Comparison of ENCODE assay signal across 8 cellular contexts in the genomic region with DNA sequence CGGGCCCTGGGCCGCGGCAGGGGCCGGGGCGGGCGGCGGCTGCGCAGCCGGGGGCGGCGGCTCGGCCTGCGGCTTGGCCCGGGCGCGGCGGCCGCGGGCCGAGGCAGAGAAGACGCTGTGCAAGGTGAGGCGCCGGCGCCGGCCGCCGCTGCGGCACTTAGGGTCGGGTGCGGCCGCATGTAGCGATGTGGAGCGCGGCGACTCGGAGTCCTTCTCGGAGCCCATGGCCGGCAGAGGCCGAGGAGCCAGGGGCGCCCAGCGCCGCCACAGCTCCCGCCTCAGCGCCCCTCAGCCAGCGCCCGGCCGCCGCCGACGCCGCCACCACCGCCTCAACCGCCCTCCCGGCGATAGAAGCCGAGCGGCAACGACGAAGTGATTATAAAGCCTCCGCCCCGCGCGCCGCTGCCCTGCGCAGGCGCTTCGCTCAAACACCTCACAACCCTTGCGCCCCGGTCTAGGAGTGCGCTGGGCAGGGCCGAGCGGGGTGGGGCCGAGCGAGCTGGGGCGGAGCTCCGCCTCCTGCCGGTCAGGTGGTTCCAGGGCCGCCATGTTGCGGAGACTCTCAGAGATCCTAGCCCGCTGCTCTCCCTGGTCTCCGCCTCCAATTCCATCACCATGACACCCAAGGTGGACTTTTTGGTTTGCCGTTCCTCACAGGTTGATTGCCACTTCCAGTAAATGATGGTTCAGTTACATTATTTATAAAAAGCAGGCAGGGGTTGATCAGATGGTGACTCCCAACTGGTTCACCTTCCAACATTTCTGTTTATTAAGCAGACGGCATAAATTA. TPM values are rescaled to one million over a fixed set of nuclear protein-coding genes. Genes with fewer than 3 reads are reported as not detected.
A peak's percentile ranks its signal among the peaks of the same experiment; 100 is the strongest.
DNase-seq lines count a peak whose midpoint lies in the region; ATAC-seq and TF ChIP-seq lines count a peak whose summit lies in the region.

A gene with protein sequence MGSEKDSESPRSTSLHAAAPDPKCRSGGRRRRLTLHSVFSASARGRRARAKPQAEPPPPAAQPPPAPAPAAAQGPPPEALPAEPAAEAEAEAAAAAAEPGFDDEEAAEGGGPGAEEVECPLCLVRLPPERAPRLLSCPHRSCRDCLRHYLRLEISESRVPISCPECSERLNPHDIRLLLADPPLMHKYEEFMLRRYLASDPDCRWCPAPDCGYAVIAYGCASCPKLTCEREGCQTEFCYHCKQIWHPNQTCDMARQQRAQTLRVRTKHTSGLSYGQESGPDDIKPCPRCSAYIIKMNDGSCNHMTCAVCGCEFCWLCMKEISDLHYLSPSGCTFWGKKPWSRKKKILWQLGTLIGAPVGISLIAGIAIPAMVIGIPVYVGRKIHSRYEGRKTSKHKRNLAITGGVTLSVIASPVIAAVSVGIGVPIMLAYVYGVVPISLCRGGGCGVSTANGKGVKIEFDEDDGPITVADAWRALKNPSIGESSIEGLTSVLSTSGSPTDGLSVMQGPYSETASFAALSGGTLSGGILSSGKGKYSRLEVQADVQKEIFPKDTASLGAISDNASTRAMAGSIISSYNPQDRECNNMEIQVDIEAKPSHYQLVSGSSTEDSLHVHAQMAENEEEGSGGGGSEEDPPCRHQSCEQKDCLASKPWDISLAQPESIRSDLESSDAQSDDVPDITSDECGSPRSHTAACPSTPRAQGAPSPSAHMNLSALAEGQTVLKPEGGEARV (minus strand): TSS at position 349 of the 790 bp plus-strand sequence. CDS start 124 bp downstream, at position 225.

- H3K9me3 ChIP-seq in OCI-LY7 (ENCODE audit: low read length) (no peaks in the 10 kb centered on the region), mononuclear cell (ENCODE audit: low read depth, low read length) (no peaks in the 10 kb centered on the region)

- H4K20me1 ChIP-seq in OCI-LY7 (ENCODE audit: insufficient read depth, low read length) = peaks cover 9% of the 10 kb centered on the region; the same call in 1 of the 2 replicates

- peak within 1 kb of the TSS; percentile 83 for H3K4me2 ChIP-seq in OCI-LY7 (ENCODE audit: low read length)

- H3K36me3 ChIP-seq in OCI-LY7 (ENCODE audit: insufficient read depth, low read length) = no peaks in the 10 kb centered on the region

- BruUV-seq in OCI-LY7 (replicated peaks; lab: Mats Ljungman, UMichigan) = no TSS peak

- CTCF ChIA-PET in OCI-LY7 (lab: Charles Lee; ENCODE audit: unreplicated experiment) = no interaction called here

- peak within 1 kb of the TSS; percentile 67 for H3K27ac ChIP-seq in OCI-LY7 (ENCODE audit: low read depth, low read length, poor library complexity, severe bottlenecking)

- peak within 1 kb of the TSS; percentile 84 for H2AFZ ChIP-seq in OCI-LY7 (ENCODE audit: low read length)

- H3K4me1 ChIP-seq in OCI-LY7 (ENCODE audit: insufficient read depth, low read length, poor library complexity, severe bottlenecking) = peaks cover 21% of the 10 kb centered on the region
- H3K4me1 ChIP-seq in mononuclear cell (ENCODE audit: insufficient read depth, low read length) = peaks cover 43% of the 10 kb centered on the region

- peak; percentile 77 for ATAC-seq in GM21515 (IDR thresholded peaks at IDR 0.05; ENCODE audit: unreplicated experiment)

- H3K9me2 ChIP-seq in OCI-LY7 (ENCODE audit: insufficient read depth, low read length) = no peaks in the 10 kb centered on the region

- DNase-seq in D341Med (ENCODE audit: low spot score) (peak; percentile 97), HuH-7.5 (ENCODE audit: low spot score) (peak; percentile 98), OCI-LY7 (ENCODE audit: low spot score) (peak; percentile 97), activated T-cell treated with anti-CD3 and anti-CD28 coated beads for 1 hour (ENCODE audit: low read depth) (peak; percentile 88), epidermal melanocyte (ENCODE audit: insufficient read length, low spot score) (peak; percentile 99)
- DNase-seq in stimulated activated CD8-positive, alpha-beta memory T cell treated with anti-CD3 and anti-CD28 coated beads, Interleukin-4, amount 100 ng/mL, for 1 hour (ENCODE audit: low read depth in 2 of 2, low spot score in 1 of 2) = peak; percentile 89 to 90

- POLR2A ChIA-PET in OCI-LY7 (lab: Charles Lee) = interaction anchor here (0.6 to 2.2 kb wide), 14 partner anchors 9 to 902 kb away, joined by 3 to 17 read pairs (median 4); no protein-coding TSS in a partner anchor

- no peaks in the 10 kb centered on the region for H3K27me3 ChIP-seq in mononuclear cell (ENCODE audit: insufficient read depth, low read length)

- H3K79me2 ChIP-seq in OCI-LY7 (ENCODE audit: insufficient read depth, low read depth, low read length) = peaks cover 44% of the 10 kb centered on the region

- no peak for TF ChIP-seq CTCF in OCI-LY7 (conservative IDR thresholded peaks at IDR 0.05; ENCODE audit: low read length)

- intact Hi-C loops in OCI-LY7 (cut with micrococcal nuclease; ENCODE audit: unreplicated experiment) = loop anchor here (1.0 to 5.0 kb wide), 2 partner anchors 73 to 147 kb away; partner anchors contain the start of genes S100PBP and YARS1

- H3K4me3 ChIP-seq in OCI-LY7 (ENCODE audit: low read depth, low read length, poor library complexity, severe bottlenecking) (peak within 1 kb of the TSS; percentile 96), mononuclear cell (ENCODE audit: low read length) (peak within 1 kb of the TSS; percentile 82)

RNA-seq across cellular contexts. Expression of the gene that starts here (rescaled TPM):
- total RNA-seq in OCI-LY7 (2014; rRNA removed; shearing (Covaris generic)) = 21.1 and 23.0 TPM in 2 replicates
- total RNA-seq in OCI-LY7 (2022) (33.6 and 36.8 TPM in 2 replicates), mononuclear cell (69.0 TPM)

Comparison
In these comparisons a context has a peak if more than half of its experiments do, and no peak if none do; other contexts are left out.
1. Peak in every context shown above with its lines: DNase-seq, ATAC-seq, H3K4me3 ChIP-seq and H3K27ac ChIP-seq.